Comparison of ENCODE assay signal across 8 cellular contexts in genomic region chr10:28241766-28242399, GRCh38.
DNase-seq lines count a peak whose midpoint lies in the region; ATAC-seq and TF ChIP-seq lines count a peak whose summit lies in the region.

No MANE protein-coding gene starts in this region.

- no peaks in the 10 kb centered on the region for H3K27me3 ChIP-seq in vagina

- TF ChIP-seq CTCF in VCaP (conservative IDR thresholded peaks at IDR 0.05) = peak; percentile 97
- TF ChIP-seq CTCF in mucosa of descending colon (IDR thresholded peaks at IDR 0.05) = peak; percentile 86
- TF ChIP-seq CTCF in vagina (IDR thresholded peaks at IDR 0.05) = peak; percentile 75 to 88 (median 84)

- H3K36me3 ChIP-seq in mucosa of descending colon (ENCODE audit: low read depth) = no peaks in the 10 kb centered on the region
- H3K36me3 ChIP-seq in vagina = peaks cover 0 to 5% of the 10 kb centered on the region in 2 donors

- no peak overlapping the region for H3K27ac ChIP-seq in VCaP
- H3K27ac ChIP-seq in vagina = no peak overlapping the region

- intact Hi-C loops in mucosa of descending colon (cut with DNase I, micrococcal nuclease) (loop anchor here in 1 of 2 donors (10.0 kb wide), 1 partner anchor 497 kb away; the partner anchor contains the start of gene MKX), vagina (cut with DNase I) (loop anchor here (10.0 kb wide), 1 partner anchor 497 kb away; the partner anchor contains the start of gene MKX)

- no peak for TF ChIP-seq POLR2A in vagina (IDR thresholded peaks at IDR 0.05)

- H3K4me1 ChIP-seq in mucosa of descending colon (ENCODE audit: low read depth) (no peaks in the 10 kb centered on the region), vagina (no peaks in the 10 kb centered on the region)

- no peaks in the 10 kb centered on the region for H3K9me3 ChIP-seq in mucosa of descending colon
- no peaks in the 10 kb centered on the region for H3K9me3 ChIP-seq in vagina

- ATAC-seq in GM21619 (IDR thresholded peaks at IDR 0.05; ENCODE audit: unreplicated experiment) (peak; percentile 66), mucosa of descending colon (peak; percentile 76)

- no peak overlapping the region for H3K4me3 ChIP-seq in mucosa of descending colon
- no peak overlapping the region for H3K4me3 ChIP-seq in vagina

- DNase-seq in Daoy (ENCODE audit: low read depth) (peak; percentile 28), NCI-H1092 (lab: John Stamatoyannopoulos, UW) (peak; percentile 7), epidermal melanocyte (ENCODE audit: insufficient read length, low spot score) (peak; percentile 37), mucosa of descending colon (peak in 1 of 3 donors; percentile 58), vagina (ENCODE audit: extremely low spot score in 2 of 2) (no peak)
- no peak for DNase-seq in activated effector memory CD4-positive, alpha-beta T cell treated with Interleukin-2 at 50 U/mL for 16 hours

Comparison
In these comparisons a context has a peak if more than half of its experiments do, and no peak if none do; other contexts are left out.
1. DNase-seq: peak in Daoy (single experiment), NCI-H1092 (single experiment) and epidermal melanocyte (single experiment); none in vagina (0 of 2) and activated effector memory CD4-positive, alpha-beta T cell treated with Interleukin-2 at 50 U/mL for 16 hours (single experiment).
2. Peak in every context shown above with its lines, with median percentiles within 50 percentile points of each other: CTCF ChIP-seq.